ENCODE assay signal across 11 cellular contexts in the genomic region with DNA sequence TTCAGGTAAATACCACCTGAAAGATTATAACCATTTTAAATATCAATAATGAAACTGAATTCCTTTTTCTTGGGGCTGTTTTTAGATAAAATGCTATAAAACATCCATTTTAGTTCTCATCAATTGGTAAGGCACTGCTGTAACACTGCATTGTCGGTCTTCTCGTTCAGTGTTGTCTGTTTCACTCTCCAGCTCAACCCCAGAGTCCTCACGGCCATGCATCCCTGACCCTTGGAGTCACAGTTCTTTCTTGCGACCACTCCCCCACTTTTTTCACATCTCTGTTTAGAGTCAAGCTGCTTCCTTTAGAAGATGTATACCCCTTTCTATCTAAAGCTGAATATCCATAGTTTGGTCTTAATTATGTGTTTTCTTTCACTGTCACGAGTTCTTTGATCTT. TPM values are rescaled to one million over a fixed set of nuclear protein-coding genes. Genes with fewer than 3 reads are reported as not detected.
"Had no signal": no experiment of that assay in that cellular context is flagged by ENCODE, and none has a peak within 500 bp of the region (broad histone marks: within the 10 kb centered on the region; RNA-seq: fewer than 3 reads in every experiment).

No MANE protein-coding gene starts in this region.

RNA-seq across cellular contexts. Expression of gene OR2A42, which starts 7.6 kb away (rescaled TPM):
- total RNA-seq: colonic mucosa, dermis blood vessel endothelial cell, dermis microvascular lymphatic vessel endothelial cell, endodermal cell, endothelial cell of umbilical vein, epithelial cell of proximal tubule, esophagus mucosa, foreskin keratinocyte, glomerular endothelial cell, heart left ventricle had no signal
- polyA plus RNA-seq: endothelial cell of umbilical vein, foreskin keratinocyte, heart left ventricle had no signal

RNA-seq across cellular contexts. Expression of gene OR2A7, which starts 17.6 kb away (rescaled TPM):
- total RNA-seq: dermis blood vessel endothelial cell, dermis microvascular lymphatic vessel endothelial cell, endothelial cell of umbilical vein, frontal cortex had no signal

RNA-seq across cellular contexts. Expression of gene CTAGE8, which starts 22.1 kb away (rescaled TPM):
- total RNA-seq: dermis blood vessel endothelial cell, glomerular endothelial cell had no signal

RNA-seq across cellular contexts. Expression of gene ARHGEF35, which starts 51.3 kb away (rescaled TPM):
- total RNA-seq: glomerular endothelial cell had no signal
- polyA plus RNA-seq: endothelial cell of umbilical vein had no signal
